1 cellular context compared by ENCODE assay signal in the genomic region with DNA sequence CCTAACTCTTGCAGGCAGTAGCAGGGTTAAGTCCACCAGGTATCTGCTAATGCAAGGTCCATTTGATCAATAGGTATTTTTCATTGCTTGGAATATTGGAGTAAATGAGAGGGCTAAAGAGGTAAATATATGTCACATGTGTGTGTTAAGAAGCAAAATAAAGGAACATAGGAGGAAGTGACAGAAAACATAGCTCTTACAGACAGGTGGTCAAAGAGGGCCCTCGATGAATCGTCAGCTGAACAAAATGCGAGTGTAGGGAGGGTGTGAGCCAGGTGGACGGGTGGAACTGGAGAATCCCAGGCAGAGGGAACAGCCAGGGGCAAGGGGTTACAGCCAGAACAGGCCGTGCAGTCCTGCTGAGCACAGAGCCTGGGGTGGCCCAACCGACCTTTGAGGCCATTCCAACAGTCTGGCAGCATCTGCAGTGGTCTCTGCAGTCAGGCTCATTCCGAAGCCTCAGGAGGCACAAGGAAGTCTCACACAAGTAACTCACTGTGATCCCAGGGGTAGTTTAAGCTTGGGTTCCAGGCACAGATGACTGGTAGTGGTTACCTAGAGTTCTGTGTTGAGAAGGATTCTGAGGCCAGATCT.
TF ChIP-seq lines count a peak whose summit lies in the region.

No MANE protein-coding gene starts in this region.

TF ChIP-seq in H1, 55 proteins besides CTCF, POLR2A, EP300 and RAD21:
- TF ChIP-seq KDM1A (IDR thresholded peaks at IDR 0.05; ENCODE audit: borderline replicate concordance, low read length) (no peak), TAF7 (optimal IDR thresholded peaks at IDR 0.05; ENCODE audit: borderline replicate concordance, low read depth, low read length) (no peak), RFX5 (IDR thresholded peaks at IDR 0.05; ENCODE audit: borderline replicate concordance, low read depth, low read length) (no peak), TBP (IDR thresholded peaks at IDR 0.05; ENCODE audit: low read depth, low read length) (no peak), NANOG (IDR thresholded peaks at IDR 0.05; ENCODE audit: insufficient read depth, low read depth, low read length, poor library complexity, severe bottlenecking) (no peak), PHF8 (conservative IDR thresholded peaks at IDR 0.05; ENCODE audit: low read depth, low read length) (no peak), TEAD4 (IDR thresholded peaks at IDR 0.05; ENCODE audit: low read depth, low read length) (no peak), CHD2 (IDR thresholded peaks at IDR 0.05; ENCODE audit: low read length) (no peak), TCF12 (IDR thresholded peaks at IDR 0.05; ENCODE audit: low read depth, low read length) (no peak), SIX5 (IDR thresholded peaks at IDR 0.05; ENCODE audit: low read depth, low read length) (no peak), JUN (IDR thresholded peaks at IDR 0.05; ENCODE audit: low read depth, low read length) (no peak), YY1 (IDR thresholded peaks at IDR 0.05; ENCODE audit: low read depth, low read length) (no peak), BRCA1 (IDR thresholded peaks at IDR 0.05; ENCODE audit: low read depth, low read length) (no peak), SAP30 (IDR thresholded peaks at IDR 0.05; ENCODE audit: insufficient read depth, insufficient replicate concordance, low read length) (no peak), KDM5A (IDR thresholded peaks at IDR 0.05; ENCODE audit: low read length) (no peak), RXRA (IDR thresholded peaks at IDR 0.05; ENCODE audit: insufficient read depth, low read depth, low read length) (no peak), POU5F1 (IDR thresholded peaks at IDR 0.05; ENCODE audit: low read depth, low read length) (no peak)
